Comparison of ENCODE assay signal across 1 cellular context in genomic region chr18:76491801-76492668, GRCh38.
A peak's percentile ranks its signal among the peaks of the same experiment; 100 is the strongest.
TF ChIP-seq lines count a peak whose summit lies in the region.

No MANE protein-coding gene starts in this region.

TF ChIP-seq in HepG2, 621 proteins besides CTCF, POLR2A, EP300 and RAD21 (continued from another document and continues in another):
- TF ChIP-seq ZBTB49 (CRISPR knock-in tag; IDR thresholded peaks at IDR 0.05; ENCODE audit: borderline replicate concordance) (no peak), KDM5B (CRISPR knock-in tag; IDR thresholded peaks at IDR 0.05; ENCODE audit: borderline replicate concordance) (0 out of 2 replicates have a peak, but pooled peaks have one; percentile 39), NCOA1 (CRISPR knock-in tag; IDR thresholded peaks at IDR 0.05) (0 out of 2 replicates have a peak, but pooled peaks have one; percentile 36), MLXIP (CRISPR knock-in tag; IDR thresholded peaks at IDR 0.05; ENCODE audit: borderline replicate concordance) (no peak), ZSCAN9 (CRISPR knock-in tag; IDR thresholded peaks at IDR 0.05; ENCODE audit: borderline replicate concordance) (0 out of 2 replicates have a peak, but pooled peaks have one; percentile 8), EED (CRISPR knock-in tag; IDR thresholded peaks at IDR 0.05) (no peak), GLI4 (CRISPR knock-in tag; IDR thresholded peaks at IDR 0.05; ENCODE audit: borderline replicate concordance) (0 out of 2 replicates have a peak, but pooled peaks have one; percentile 51), ZC3H13 (CRISPR knock-in tag; IDR thresholded peaks at IDR 0.05) (peak; percentile 90), ZNF710 (CRISPR knock-in tag; IDR thresholded peaks at IDR 0.05; ENCODE audit: borderline replicate concordance) (0 out of 2 replicates have a peak, but pooled peaks have one; percentile 24), CENPBD1 (CRISPR knock-in tag; IDR thresholded peaks at IDR 0.05; ENCODE audit: borderline replicate concordance, low read depth) (no peak), PRMT3 (CRISPR knock-in tag; IDR thresholded peaks at IDR 0.05; ENCODE audit: borderline replicate concordance, low read depth) (no peak), ZNF672 (CRISPR knock-in tag; IDR thresholded peaks at IDR 0.05) (peak; percentile 66; the same call in 1 of the 2 replicates), ZFX (CRISPR knock-in tag; IDR thresholded peaks at IDR 0.05; ENCODE audit: low read depth) (peak; percentile 45), SNAPC4 (CRISPR knock-in tag; IDR thresholded peaks at IDR 0.05) (0 out of 2 replicates have a peak, but pooled peaks have one; percentile 18), ZFP91 (CRISPR knock-in tag; IDR thresholded peaks at IDR 0.05; ENCODE audit: borderline replicate concordance) (peak; percentile 55; the same call in 1 of the 2 replicates), TSC22D2 (CRISPR knock-in tag; IDR thresholded peaks at IDR 0.05; ENCODE audit: borderline replicate concordance) (0 out of 2 replicates have a peak, but pooled peaks have one; percentile 6), ZSCAN29 (CRISPR knock-in tag; conservative IDR thresholded peaks at IDR 0.05) (0 out of 2 replicates have a peak, but pooled peaks have one; percentile 67), ARID4A (CRISPR knock-in tag; IDR thresholded peaks at IDR 0.05; ENCODE audit: borderline replicate concordance) (peak; percentile 69; the same call in 1 of the 2 replicates), FOXC1 (CRISPR knock-in tag; IDR thresholded peaks at IDR 0.05; ENCODE audit: borderline replicate concordance) (peak; percentile 72; the same call in 1 of the 2 replicates), HNF1A (IDR thresholded peaks at IDR 0.05; ENCODE audit: low read depth) (no peak), HNF1A (CRISPR knock-in tag; IDR thresholded peaks at IDR 0.05; ENCODE audit: borderline replicate concordance) (peak; percentile 43; the same call in 1 of the 2 replicates), CEBPB (IDR thresholded peaks at IDR 0.05; ENCODE audit: borderline replicate concordance, low read depth, low read length) (peak; percentile 78), ZFP36L1 (CRISPR knock-in tag; IDR thresholded peaks at IDR 0.05) (no peak), WIZ (CRISPR knock-in tag; IDR thresholded peaks at IDR 0.05) (no peak), ZSCAN20 (CRISPR knock-in tag; IDR thresholded peaks at IDR 0.05; ENCODE audit: borderline replicate concordance) (no peak), HNRNPLL (IDR thresholded peaks at IDR 0.05; ENCODE audit: low read depth, low read length, poor library complexity, severe bottlenecking) (peak; percentile 49), CEBPG (CRISPR knock-in tag; IDR thresholded peaks at IDR 0.05) (peak; percentile 45), NCOA5 (CRISPR knock-in tag; IDR thresholded peaks at IDR 0.05) (no peak), KMT2A (CRISPR knock-in tag; IDR thresholded peaks at IDR 0.05) (peak; percentile 20; the same call in 1 of the 2 replicates)
